Comparison of ENCODE assay signal across 7 cellular contexts in genomic region chr18:73812423-73812822, GRCh38.
"Had no signal": no experiment of that assay in that cellular context is flagged by ENCODE, and none has a peak within 500 bp of the region (broad histone marks: within the 10 kb centered on the region; RNA-seq: fewer than 3 reads in every experiment).

No MANE protein-coding gene starts in this region.

- H3K27ac Mint-ChIP-seq: HFFc6, IgD-negative memory B cell had no signal

- DNase-seq: GOT3, H9, HFFc6, KG1 had no signal

- H3K36me3 Mint-ChIP-seq: IgD-negative memory B cell had no signal

- H3K4me3 Mint-ChIP-seq: H9, HFFc6, IgD-negative memory B cell had no signal

- H3K4me1 Mint-ChIP-seq: H9, IgD-negative memory B cell had no signal

- ATAC-seq: HCT116, K562 had no signal

- H3K4me3 ChIP-seq: K562 had no signal

- H3K27me3 Mint-ChIP-seq: IgD-negative memory B cell had no signal
